9 cellular contexts compared by ENCODE assay signal in genomic region chr6:129500958-129501381, GRCh38.
A peak's percentile ranks its signal among the peaks of the same experiment; 100 is the strongest.
DNase-seq lines count a peak whose midpoint lies in the region; ATAC-seq, FAIRE-seq and TF ChIP-seq lines count a peak whose summit lies in the region.
"Had no signal": no experiment of that assay in that cellular context is flagged by ENCODE, and none has a peak within 500 bp of the region (broad histone marks: within the 10 kb centered on the region; RNA-seq: fewer than 3 reads in every experiment).

No MANE protein-coding gene starts in this region.

- DNase-seq in EL (peak; percentile 44), mammary epithelial cell (no peak), osteoblast (ENCODE audit: insufficient read length, low spot score, missing footprints) (peak; percentile 67), cerebellum (ENCODE audit: low spot score) (no peak), GM12891 (ENCODE audit: insufficient read length, low spot score) (no peak)
- DNase-seq: activated gamma-delta T cell had no signal

- dilution Hi-C loops in mammary epithelial cell (cut with HindIII; ENCODE audit: low sequenced_read_pairs): no loop called here

- no peaks in the 10 kb centered on the region for H3F3A ChIP-seq in Loucy (ENCODE audit: low read depth)

- H3K79me2 ChIP-seq in Loucy (ENCODE audit: insufficient read depth, low read length) (no peaks in the 10 kb centered on the region), mammary epithelial cell (ENCODE audit: insufficient read depth, low read length) (no peaks in the 10 kb centered on the region), osteoblast (ENCODE audit: insufficient read depth, low read length) (no peaks in the 10 kb centered on the region)

- CTCF ChIA-PET in mammary epithelial cell (lab: Charles Lee; ENCODE audit: low non-redundant PET): interaction anchor here (0.6 to 1.2 kb wide), 4 partner anchors 66 to 604 kb away, joined by 4 to 6 read pairs (median 5); no protein-coding TSS in a partner anchor

- peak overlapping the region; percentile 65 for H3K4me3 ChIP-seq in Loucy (ENCODE audit: low read length, poor library complexity, severe bottlenecking)
- peak overlapping the region in 1 of 3 experiments; percentile 3 for H3K4me3 ChIP-seq in mammary epithelial cell (replicated peaks in 1 of 3; ENCODE audit: insufficient read depth in 1 of 3, low read depth in 2 of 3, low read length in 3 of 3)
- H3K4me3 ChIP-seq in osteoblast (ENCODE audit: insufficient read depth, low read length): peak overlapping the region; percentile 56

- TSS peak; percentile 71 for BruUV-seq in mammary epithelial cell (replicated peaks; lab: Mats Ljungman, UMichigan)

- peaks cover 27% of the 10 kb centered on the region for H3K4me1 ChIP-seq in Loucy (ENCODE audit: insufficient read depth, low read length, poor library complexity, severe bottlenecking)
- peaks cover 63% of the 10 kb centered on the region for H3K4me1 ChIP-seq in mammary epithelial cell (ENCODE audit: insufficient read depth, low read length)
- H3K4me1 ChIP-seq in osteoblast (ENCODE audit: insufficient read depth, low read length): peaks cover 29% of the 10 kb centered on the region

- H3K4me2 ChIP-seq in Loucy (ENCODE audit: low read depth, low read length, poor library complexity, severe bottlenecking) (peak overlapping the region; percentile 79), mammary epithelial cell (ENCODE audit: insufficient read depth, low read depth, low read length) (peak overlapping the region; percentile 72), osteoblast (ENCODE audit: insufficient read depth, low read length) (peak overlapping the region; percentile 80)

- no peaks in the 10 kb centered on the region for H4K20me1 ChIP-seq in Loucy (ENCODE audit: insufficient read depth, low read length, poor library complexity, severe bottlenecking)
- H4K20me1 ChIP-seq in mammary epithelial cell (ENCODE audit: insufficient read depth, low read length): no peaks in the 10 kb centered on the region
- no peaks in the 10 kb centered on the region for H4K20me1 ChIP-seq in osteoblast (ENCODE audit: insufficient read depth, low read length)

- peak; percentile 68 for TF ChIP-seq CTCF in Loucy (conservative IDR thresholded peaks at IDR 0.05; ENCODE audit: low read length)
- TF ChIP-seq CTCF in mammary epithelial cell (conservative IDR thresholded peaks at IDR 0.05 in 1 of 2, IDR thresholded peaks at IDR 0.05 in 1 of 2; ENCODE audit: extremely low read depth in 1 of 2, insufficient read depth in 1 of 2, low read depth in 1 of 2, low read length in 2 of 2): peak; percentile 30 to 45
- TF ChIP-seq CTCF in osteoblast (IDR thresholded peaks at IDR 0.05; ENCODE audit: extremely low read depth, low read depth, low read length): peak; percentile 65

- intact Hi-C loops in mammary epithelial cell (cut with micrococcal nuclease): loop anchor here (2.0 to 5.0 kb wide), 2 partner anchors 166 to 520 kb away; no protein-coding TSS in a partner anchor

- H3K9ac ChIP-seq in Loucy (ENCODE audit: low read depth, low read length, poor library complexity, severe bottlenecking): peak overlapping the region; percentile 34
- peak overlapping the region; percentile 23 for H3K9ac ChIP-seq in mammary epithelial cell (ENCODE audit: insufficient read depth, low read length)

- H3K36me3 ChIP-seq in Loucy (ENCODE audit: insufficient read depth, low read length): no peaks in the 10 kb centered on the region
- H3K36me3 ChIP-seq in mammary epithelial cell (ENCODE audit: insufficient read depth, low read length): no peaks in the 10 kb centered on the region
- no peaks in the 10 kb centered on the region for H3K36me3 ChIP-seq in osteoblast (ENCODE audit: insufficient read depth, low read length)

- 45% methylated on average over 10 of the region's 10 CpGs for WGBS in mammary epithelial cell (ENCODE audit: low coverage, missing lambda C conversion rate)

- H3K27me3 ChIP-seq in Loucy (ENCODE audit: insufficient read depth, low read length, poor library complexity, severe bottlenecking): no peaks in the 10 kb centered on the region
- H3K27me3 ChIP-seq in mammary epithelial cell (ENCODE audit: insufficient read depth, low read length): no peaks in the 10 kb centered on the region
- no peaks in the 10 kb centered on the region for H3K27me3 ChIP-seq in osteoblast (ENCODE audit: insufficient read depth, low read length)

- in situ Hi-C loops in mammary epithelial cell (cut with MboI; ENCODE audit: low sequenced_read_pairs in 2 of 2): loop anchor here in 1 of 2 donors (10.0 kb wide), 1 partner anchor 64 kb away; no protein-coding TSS in a partner anchor

- no peaks in the 10 kb centered on the region for H3K9me3 ChIP-seq in Loucy (ENCODE audit: insufficient read depth, low read depth, low read length)
- H3K9me3 ChIP-seq in mammary epithelial cell (replicated peaks; ENCODE audit: insufficient read depth, low read length): no peaks in the 10 kb centered on the region
- no peaks in the 10 kb centered on the region for H3K9me3 ChIP-seq in osteoblast (ENCODE audit: low read depth, low read length)

- no peak for FAIRE-seq in GM12891 (lab: Jason Lieb, UNC)

- TF ChIP-seq POLR2A in GM12891 (IDR thresholded peaks at IDR 0.05; ENCODE audit: low read depth, low read length): no peak

- ATAC-seq in GM18519 (IDR thresholded peaks at IDR 0.05; ENCODE audit: low FRiP score, unreplicated experiment) (no peak), GM18861 (IDR thresholded peaks at IDR 0.05; ENCODE audit: unreplicated experiment) (no peak)

- H3K9me2 ChIP-seq in Loucy (replicated peaks; ENCODE audit: low read depth, low read length): no peaks in the 10 kb centered on the region

- peak overlapping the region; percentile 90 for H3K27ac ChIP-seq in mammary epithelial cell (ENCODE audit: insufficient read depth, low read depth, low read length)
- peak overlapping the region; percentile 79 for H3K27ac ChIP-seq in osteoblast (ENCODE audit: low read depth, low read length)

- peak overlapping the region; percentile 29; the same call in 1 of the 2 replicates for H2AFZ ChIP-seq in Loucy (ENCODE audit: low read length)
- H2AFZ ChIP-seq in mammary epithelial cell (ENCODE audit: low read depth, low read length): peak overlapping the region; percentile 60
- peak overlapping the region; percentile 59 for H2AFZ ChIP-seq in osteoblast (ENCODE audit: low read length)

TF ChIP-seq in GM12891, 5 proteins besides CTCF, POLR2A, EP300 and RAD21:
- TF ChIP-seq PAX5 (IDR thresholded peaks at IDR 0.05; ENCODE audit: insufficient read depth, low read length, severe bottlenecking) (no peak), TAF1 (IDR thresholded peaks at IDR 0.05; ENCODE audit: low read depth, low read length) (no peak), POLR2AphosphoS5 (IDR thresholded peaks at IDR 0.05; ENCODE audit: low read depth, low read length) (no peak), SPI1 (IDR thresholded peaks at IDR 0.05; ENCODE audit: low read depth, low read length) (no peak), POU2F2 (IDR thresholded peaks at IDR 0.05; ENCODE audit: low read depth, low read length) (no peak)

Comparison
In these comparisons a context has a peak if more than half of its experiments do, and no peak if none do; other contexts are left out.
1. DNase-seq: peak in EL (single experiment) and osteoblast (single experiment); none in mammary epithelial cell (single experiment), cerebellum (single experiment) and GM12891 (single experiment).
2. Peak in every context shown above with its lines, with median percentiles within 50 percentile points of each other: H2AFZ ChIP-seq, H3K4me2 ChIP-seq and CTCF ChIP-seq.